Comparison of ENCODE assay signal across 1 cellular context in the genomic region with DNA sequence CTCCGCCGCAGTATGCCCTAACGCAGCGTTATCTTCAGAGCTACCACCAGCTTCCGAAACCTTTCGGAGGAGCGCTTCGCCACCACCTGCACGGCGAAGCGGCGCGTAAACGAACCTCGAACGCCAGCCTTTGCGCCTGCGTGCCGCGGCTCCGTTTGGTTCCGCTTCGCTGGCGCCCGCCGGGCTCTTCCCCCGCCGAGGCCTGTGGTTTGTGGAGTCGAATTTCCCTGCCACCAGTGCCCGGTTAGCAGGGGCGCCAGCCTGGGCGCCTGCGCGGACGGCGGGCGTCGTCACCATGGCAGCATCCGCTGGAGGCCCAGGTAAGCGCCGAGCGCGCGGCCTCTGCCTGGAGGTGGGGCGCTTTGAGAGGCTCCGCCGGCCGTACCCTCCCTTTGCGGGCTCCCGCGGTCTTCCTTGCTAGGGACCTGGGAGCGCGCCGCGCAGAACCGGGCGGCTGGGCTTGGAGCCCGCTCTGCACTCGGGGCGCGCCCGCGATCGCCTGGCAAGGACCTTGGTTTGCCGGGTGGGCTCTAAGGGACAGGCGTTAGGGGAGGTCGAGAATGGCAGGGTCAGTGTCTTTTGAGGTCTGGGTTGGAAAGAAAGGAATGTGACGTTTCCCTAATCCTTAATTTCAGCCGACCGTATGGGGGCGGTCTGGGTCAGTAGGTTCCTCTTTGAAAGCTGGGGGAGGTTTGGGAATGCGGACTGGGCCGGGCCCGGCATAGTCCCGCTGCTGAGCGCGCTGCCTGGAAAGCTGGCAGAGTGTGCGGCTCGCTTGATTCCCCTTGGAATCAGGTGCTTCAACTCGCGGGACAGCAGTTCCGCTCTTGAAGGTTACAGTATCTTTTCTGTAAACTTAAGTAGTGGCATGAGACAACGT.
A peak's percentile ranks its signal among the peaks of the same experiment; 100 is the strongest.
TF ChIP-seq lines count a peak whose summit lies in the region.

A gene with protein sequence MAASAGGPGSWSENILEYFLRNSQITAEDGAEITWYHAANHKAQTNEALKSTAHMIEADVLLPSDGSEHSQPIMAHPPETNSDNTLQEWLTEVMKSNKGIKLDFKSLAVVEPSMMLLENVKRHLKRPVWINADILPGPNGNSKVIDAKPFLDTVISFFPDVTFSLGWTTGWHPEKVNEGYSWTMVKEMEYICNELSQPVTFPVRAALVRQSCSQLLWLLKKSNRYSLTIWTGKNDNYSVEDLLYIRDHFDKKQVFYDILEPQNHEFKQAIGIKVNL (plus strand): TSS at position 272 of the 880 bp plus-strand sequence. CDS start 24 bp downstream, at position 296.

TF ChIP-seq in K562, 482 proteins besides CTCF, POLR2A, EP300 and RAD21 (continued from another document):
- TF ChIP-seq, protein P1, sequence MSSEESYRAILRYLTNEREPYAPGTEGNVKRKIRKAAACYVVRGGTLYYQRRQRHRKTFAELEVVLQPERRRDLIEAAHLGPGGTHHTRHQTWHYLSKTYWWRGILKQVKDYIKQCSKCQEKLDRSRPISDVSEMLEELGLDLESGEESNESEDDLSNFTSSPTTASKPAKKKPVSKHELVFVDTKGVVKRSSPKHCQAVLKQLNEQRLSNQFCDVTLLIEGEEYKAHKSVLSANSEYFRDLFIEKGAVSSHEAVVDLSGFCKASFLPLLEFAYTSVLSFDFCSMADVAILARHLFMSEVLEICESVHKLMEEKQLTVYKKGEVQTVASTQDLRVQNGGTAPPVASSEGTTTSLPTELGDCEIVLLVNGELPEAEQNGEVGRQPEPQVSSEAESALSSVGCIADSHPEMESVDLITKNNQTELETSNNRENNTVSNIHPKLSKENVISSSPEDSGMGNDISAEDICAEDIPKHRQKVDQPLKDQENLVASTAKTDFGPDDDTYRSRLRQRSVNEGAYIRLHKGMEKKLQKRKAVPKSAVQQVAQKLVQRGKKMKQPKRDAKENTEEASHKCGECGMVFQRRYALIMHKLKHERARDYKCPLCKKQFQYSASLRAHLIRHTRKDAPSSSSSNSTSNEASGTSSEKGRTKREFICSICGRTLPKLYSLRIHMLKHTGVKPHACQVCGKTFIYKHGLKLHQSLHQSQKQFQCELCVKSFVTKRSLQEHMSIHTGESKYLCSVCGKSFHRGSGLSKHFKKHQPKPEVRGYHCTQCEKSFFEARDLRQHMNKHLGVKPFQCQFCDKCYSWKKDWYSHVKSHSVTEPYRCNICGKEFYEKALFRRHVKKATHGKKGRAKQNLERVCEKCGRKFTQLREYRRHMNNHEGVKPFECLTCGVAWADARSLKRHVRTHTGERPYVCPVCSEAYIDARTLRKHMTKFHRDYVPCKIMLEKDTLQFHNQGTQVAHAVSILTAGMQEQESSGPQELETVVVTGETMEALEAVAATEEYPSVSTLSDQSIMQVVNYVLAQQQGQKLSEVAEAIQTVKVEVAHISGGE (CRISPR knock-in tag; IDR thresholded peaks at IDR 0.05): peak in 1 of 3 experiments; percentile 77; a peak in 2 of 6 replicates
- TF ChIP-seq, protein P2, sequence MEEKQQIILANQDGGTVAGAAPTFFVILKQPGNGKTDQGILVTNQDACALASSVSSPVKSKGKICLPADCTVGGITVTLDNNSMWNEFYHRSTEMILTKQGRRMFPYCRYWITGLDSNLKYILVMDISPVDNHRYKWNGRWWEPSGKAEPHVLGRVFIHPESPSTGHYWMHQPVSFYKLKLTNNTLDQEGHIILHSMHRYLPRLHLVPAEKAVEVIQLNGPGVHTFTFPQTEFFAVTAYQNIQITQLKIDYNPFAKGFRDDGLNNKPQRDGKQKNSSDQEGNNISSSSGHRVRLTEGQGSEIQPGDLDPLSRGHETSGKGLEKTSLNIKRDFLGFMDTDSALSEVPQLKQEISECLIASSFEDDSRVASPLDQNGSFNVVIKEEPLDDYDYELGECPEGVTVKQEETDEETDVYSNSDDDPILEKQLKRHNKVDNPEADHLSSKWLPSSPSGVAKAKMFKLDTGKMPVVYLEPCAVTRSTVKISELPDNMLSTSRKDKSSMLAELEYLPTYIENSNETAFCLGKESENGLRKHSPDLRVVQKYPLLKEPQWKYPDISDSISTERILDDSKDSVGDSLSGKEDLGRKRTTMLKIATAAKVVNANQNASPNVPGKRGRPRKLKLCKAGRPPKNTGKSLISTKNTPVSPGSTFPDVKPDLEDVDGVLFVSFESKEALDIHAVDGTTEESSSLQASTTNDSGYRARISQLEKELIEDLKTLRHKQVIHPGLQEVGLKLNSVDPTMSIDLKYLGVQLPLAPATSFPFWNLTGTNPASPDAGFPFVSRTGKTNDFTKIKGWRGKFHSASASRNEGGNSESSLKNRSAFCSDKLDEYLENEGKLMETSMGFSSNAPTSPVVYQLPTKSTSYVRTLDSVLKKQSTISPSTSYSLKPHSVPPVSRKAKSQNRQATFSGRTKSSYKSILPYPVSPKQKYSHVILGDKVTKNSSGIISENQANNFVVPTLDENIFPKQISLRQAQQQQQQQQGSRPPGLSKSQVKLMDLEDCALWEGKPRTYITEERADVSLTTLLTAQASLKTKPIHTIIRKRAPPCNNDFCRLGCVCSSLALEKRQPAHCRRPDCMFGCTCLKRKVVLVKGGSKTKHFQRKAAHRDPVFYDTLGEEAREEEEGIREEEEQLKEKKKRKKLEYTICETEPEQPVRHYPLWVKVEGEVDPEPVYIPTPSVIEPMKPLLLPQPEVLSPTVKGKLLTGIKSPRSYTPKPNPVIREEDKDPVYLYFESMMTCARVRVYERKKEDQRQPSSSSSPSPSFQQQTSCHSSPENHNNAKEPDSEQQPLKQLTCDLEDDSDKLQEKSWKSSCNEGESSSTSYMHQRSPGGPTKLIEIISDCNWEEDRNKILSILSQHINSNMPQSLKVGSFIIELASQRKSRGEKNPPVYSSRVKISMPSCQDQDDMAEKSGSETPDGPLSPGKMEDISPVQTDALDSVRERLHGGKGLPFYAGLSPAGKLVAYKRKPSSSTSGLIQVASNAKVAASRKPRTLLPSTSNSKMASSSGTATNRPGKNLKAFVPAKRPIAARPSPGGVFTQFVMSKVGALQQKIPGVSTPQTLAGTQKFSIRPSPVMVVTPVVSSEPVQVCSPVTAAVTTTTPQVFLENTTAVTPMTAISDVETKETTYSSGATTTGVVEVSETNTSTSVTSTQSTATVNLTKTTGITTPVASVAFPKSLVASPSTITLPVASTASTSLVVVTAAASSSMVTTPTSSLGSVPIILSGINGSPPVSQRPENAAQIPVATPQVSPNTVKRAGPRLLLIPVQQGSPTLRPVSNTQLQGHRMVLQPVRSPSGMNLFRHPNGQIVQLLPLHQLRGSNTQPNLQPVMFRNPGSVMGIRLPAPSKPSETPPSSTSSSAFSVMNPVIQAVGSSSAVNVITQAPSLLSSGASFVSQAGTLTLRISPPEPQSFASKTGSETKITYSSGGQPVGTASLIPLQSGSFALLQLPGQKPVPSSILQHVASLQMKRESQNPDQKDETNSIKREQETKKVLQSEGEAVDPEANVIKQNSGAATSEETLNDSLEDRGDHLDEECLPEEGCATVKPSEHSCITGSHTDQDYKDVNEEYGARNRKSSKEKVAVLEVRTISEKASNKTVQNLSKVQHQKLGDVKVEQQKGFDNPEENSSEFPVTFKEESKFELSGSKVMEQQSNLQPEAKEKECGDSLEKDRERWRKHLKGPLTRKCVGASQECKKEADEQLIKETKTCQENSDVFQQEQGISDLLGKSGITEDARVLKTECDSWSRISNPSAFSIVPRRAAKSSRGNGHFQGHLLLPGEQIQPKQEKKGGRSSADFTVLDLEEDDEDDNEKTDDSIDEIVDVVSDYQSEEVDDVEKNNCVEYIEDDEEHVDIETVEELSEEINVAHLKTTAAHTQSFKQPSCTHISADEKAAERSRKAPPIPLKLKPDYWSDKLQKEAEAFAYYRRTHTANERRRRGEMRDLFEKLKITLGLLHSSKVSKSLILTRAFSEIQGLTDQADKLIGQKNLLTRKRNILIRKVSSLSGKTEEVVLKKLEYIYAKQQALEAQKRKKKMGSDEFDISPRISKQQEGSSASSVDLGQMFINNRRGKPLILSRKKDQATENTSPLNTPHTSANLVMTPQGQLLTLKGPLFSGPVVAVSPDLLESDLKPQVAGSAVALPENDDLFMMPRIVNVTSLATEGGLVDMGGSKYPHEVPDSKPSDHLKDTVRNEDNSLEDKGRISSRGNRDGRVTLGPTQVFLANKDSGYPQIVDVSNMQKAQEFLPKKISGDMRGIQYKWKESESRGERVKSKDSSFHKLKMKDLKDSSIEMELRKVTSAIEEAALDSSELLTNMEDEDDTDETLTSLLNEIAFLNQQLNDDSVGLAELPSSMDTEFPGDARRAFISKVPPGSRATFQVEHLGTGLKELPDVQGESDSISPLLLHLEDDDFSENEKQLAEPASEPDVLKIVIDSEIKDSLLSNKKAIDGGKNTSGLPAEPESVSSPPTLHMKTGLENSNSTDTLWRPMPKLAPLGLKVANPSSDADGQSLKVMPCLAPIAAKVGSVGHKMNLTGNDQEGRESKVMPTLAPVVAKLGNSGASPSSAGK (IDR thresholded peaks at IDR 0.05): peak; percentile 41; the same call in 1 of the 2 replicates
- TF ChIP-seq ZFX (CRISPR knock-in tag; IDR thresholded peaks at IDR 0.05) (peak; percentile 62), HOXB6 (CRISPR knock-in tag; IDR thresholded peaks at IDR 0.05; ENCODE audit: borderline replicate concordance) (no peak), L3MBTL2 (IDR thresholded peaks at IDR 0.05) (peak; percentile 66), ZNF444 (CRISPR knock-in tag; IDR thresholded peaks at IDR 0.05) (no peak), SIRT6 (IDR thresholded peaks at IDR 0.05; ENCODE audit: low read depth, low read length) (no peak), HMG20A (CRISPR knock-in tag; conservative IDR thresholded peaks at IDR 0.05) (no peak), POLR2G (IDR thresholded peaks at IDR 0.05; ENCODE audit: low read depth, low read length) (peak; percentile 39; the same call in 1 of the 2 replicates), RBFOX2 (IDR thresholded peaks at IDR 0.05; ENCODE audit: low read depth, low read length) (0 out of 2 replicates have a peak, but pooled peaks have one; percentile 24)
- TF ChIP-seq, protein P3, sequence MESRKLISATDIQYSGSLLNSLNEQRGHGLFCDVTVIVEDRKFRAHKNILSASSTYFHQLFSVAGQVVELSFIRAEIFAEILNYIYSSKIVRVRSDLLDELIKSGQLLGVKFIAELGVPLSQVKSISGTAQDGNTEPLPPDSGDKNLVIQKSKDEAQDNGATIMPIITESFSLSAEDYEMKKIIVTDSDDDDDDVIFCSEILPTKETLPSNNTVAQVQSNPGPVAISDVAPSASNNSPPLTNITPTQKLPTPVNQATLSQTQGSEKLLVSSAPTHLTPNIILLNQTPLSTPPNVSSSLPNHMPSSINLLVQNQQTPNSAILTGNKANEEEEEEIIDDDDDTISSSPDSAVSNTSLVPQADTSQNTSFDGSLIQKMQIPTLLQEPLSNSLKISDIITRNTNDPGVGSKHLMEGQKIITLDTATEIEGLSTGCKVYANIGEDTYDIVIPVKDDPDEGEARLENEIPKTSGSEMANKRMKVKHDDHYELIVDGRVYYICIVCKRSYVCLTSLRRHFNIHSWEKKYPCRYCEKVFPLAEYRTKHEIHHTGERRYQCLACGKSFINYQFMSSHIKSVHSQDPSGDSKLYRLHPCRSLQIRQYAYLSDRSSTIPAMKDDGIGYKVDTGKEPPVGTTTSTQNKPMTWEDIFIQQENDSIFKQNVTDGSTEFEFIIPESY (CRISPR knock-in tag; IDR thresholded peaks at IDR 0.05): peak; percentile 58
TF ChIP-seq in K562: peak in this region for 10.
